30 cellular contexts compared by ENCODE assay signal in genomic region chr20:40319056-40319455, GRCh38.
"Had no signal": no experiment of that assay in that cellular context is flagged by ENCODE, and none has a peak within 500 bp of the region (broad histone marks: within the 10 kb centered on the region; RNA-seq: fewer than 3 reads in every experiment).

No MANE protein-coding gene starts in this region.

- H3K27ac ChIP-seq: brain microvascular endothelial cell, epithelial cell of prostate, gastroesophageal sphincter, WERI-Rb-1 had no signal

- H3K27me3 ChIP-seq: brain microvascular endothelial cell, esophagus squamous epithelium, gastroesophageal sphincter had no signal

- FAIRE-seq: astrocyte, colon, endometrium, endothelial cell of umbilical vein had no signal

- H3K9me3 ChIP-seq: esophagus squamous epithelium, gastroesophageal sphincter had no signal

- H3K36me3 ChIP-seq: brain microvascular endothelial cell, esophagus squamous epithelium, gastroesophageal sphincter, WERI-Rb-1 had no signal

- H3K4me3 ChIP-seq: esophagus squamous epithelium, gastroesophageal sphincter had no signal

- DNase-seq: activated B cell treated with CpG ODN at 0.5 μM for 24 hours; activated CD4-positive, alpha-beta memory T cell treated with anti-CD3 and anti-CD28 coated beads, Interleukin-2, amount 10 ng/mL, durations not matched to agents 7 days and 5 days; activated CD4-positive, alpha-beta T cell treated with anti-CD3 and anti-CD28 coated beads for 48 hours; activated CD4-positive, alpha-beta T cell treated with anti-CD3 and anti-CD28 coated beads, Interleukin-2, amount 50 U/mL, for 4 hours; activated CD8-positive, alpha-beta memory T cell treated with anti-CD3 and anti-CD28 coated beads, Interleukin-2, amount 50 U/mL, for 48 hours; activated gamma-delta T cell; activated naive CD4-positive, alpha-beta T cell; activated naive CD4-positive, alpha-beta T cell treated with anti-CD3 and anti-CD28 coated beads, Interleukin-2, amount 10 ng/mL, durations not matched to agents 7 days and 5 days; activated naive CD8-positive, alpha-beta T cell treated with anti-CD3 and anti-CD28 coated beads, Interleukin-2, amount 10 ng/mL, durations not matched to agents 7 days and 5 days; activated T-cell treated with anti-CD3 and anti-CD28 coated beads for 4 hours; activated T-cell treated with anti-CD3 and anti-CD28 coated beads, Interleukin-2, amount 50 U/mL, for 24 hours; activated T-cell treated with anti-CD3 and anti-CD28 coated beads, Interleukin-2, amount 50 U/mL, for 72 hours; anterior cingulate cortex; brain microvascular endothelial cell; caudate nucleus; cortex of kidney; dermis blood vessel endothelial cell; effector CD8-positive, alpha-beta T cell; esophagus squamous epithelium; foreskin melanocyte; T-helper 1 cell; T-helper 17 cell; T1000; WERI-Rb-1 had no signal
